15 cellular contexts compared by ENCODE assay signal in genomic region chr15:41443275-41443674, GRCh38.
"Had no signal": no experiment of that assay in that cellular context is flagged by ENCODE, and none has a peak within 500 bp of the region (broad histone marks: within the 10 kb centered on the region; RNA-seq: fewer than 3 reads in every experiment).

No MANE protein-coding gene starts in this region.

- H3K9me3 Mint-ChIP-seq: mesothelial cell of epicardium, WTC11 had no signal

- DNase-seq: activated CD4-positive, alpha-beta T cell treated with anti-CD3 and anti-CD28 coated beads, Interleukin-2, amount 50 U/mL, for 4 hours; activated gamma-delta T cell; aorta; cerebellar nuclear complex; heart right ventricle; left cardiac atrium; lower lobe of right lung; pancreas; sigmoid colon; SK-N-SH; spleen; upper lobe of right lung had no signal

- H3K4me1 Mint-ChIP-seq: WTC11 had no signal

- ATAC-seq: gastroesophageal sphincter, heart right ventricle, left cardiac atrium, lower lobe of right lung, pancreas, upper lobe of right lung, WTC11 had no signal

- H3K27ac Mint-ChIP-seq: mesothelial cell of epicardium, WTC11 had no signal

- H3K4me3 Mint-ChIP-seq: mesothelial cell of epicardium, WTC11 had no signal
